ENCODE assay signal across 18 cellular contexts in the genomic region with DNA sequence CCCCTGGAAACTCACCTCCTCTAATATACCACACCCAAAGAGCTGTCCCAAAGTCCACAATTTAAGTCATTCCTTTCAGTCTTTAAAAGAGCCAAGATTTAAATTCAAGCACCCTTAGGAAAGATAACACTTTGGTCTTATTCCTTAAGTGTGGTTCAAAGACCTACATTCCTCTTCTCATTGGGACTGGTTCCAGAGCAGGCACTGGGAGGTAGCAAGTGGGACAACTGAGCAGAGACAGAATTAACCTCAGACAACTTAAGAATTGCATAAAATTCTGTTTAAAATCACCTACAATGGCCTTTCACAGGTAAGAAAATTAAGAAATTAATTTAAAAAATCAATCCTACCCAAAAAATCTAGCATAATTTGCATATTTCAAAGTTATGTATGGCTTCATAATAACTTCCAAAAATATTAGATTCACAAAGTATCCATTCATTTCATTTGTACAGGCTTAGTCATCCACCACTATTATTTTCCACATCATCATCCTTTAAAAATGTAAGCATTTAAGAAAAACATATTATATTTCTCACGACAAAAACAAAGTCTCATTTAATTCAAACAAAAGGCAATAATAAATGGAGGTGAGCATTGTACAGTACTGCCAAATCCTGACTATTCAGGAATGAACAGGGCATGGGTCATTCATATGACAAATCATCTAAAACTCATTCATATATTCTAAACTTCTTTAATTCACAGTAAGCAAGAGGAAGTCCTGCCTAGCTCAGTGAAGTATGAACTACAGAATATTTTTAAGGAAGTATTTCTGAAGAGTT. TPM values are rescaled to one million over a fixed set of nuclear protein-coding genes. Genes with fewer than 3 reads are reported as not detected.
DNase-seq lines count a peak whose midpoint lies in the region; ATAC-seq, FAIRE-seq and TF ChIP-seq lines count a peak whose summit lies in the region.
"Had no signal": no experiment of that assay in that cellular context is flagged by ENCODE, and none has a peak within 500 bp of the region (broad histone marks: within the 10 kb centered on the region; RNA-seq: fewer than 3 reads in every experiment).

No MANE protein-coding gene starts in this region.

- intact Hi-C loops in testis (cut with DNase I; ENCODE audit: low total_unique reads): no loop called here

- ATAC-seq in GM19463 (IDR thresholded peaks at IDR 0.05; ENCODE audit: unreplicated experiment) (no peak), HG02623 (IDR thresholded peaks at IDR 0.05; ENCODE audit: unreplicated experiment) (no peak)
- ATAC-seq: left lung; stimulated activated naive CD8-positive, alpha-beta T cell treated with anti-CD3 and anti-CD28 coated beads, Interleukin-15, amount 100 ng/mL, for 72 hours had no signal

- TF ChIP-seq POLR2A in testis (IDR thresholded peaks at IDR 0.05): no peak

- DNase-seq in AG09309 (ENCODE audit: low read depth) (peak; percentile 23), bronchial epithelial cell (ENCODE audit: low read depth) (peak; percentile 62), foreskin melanocyte (peak; percentile 58), testis (no peak), NCI-H2081 treated with DMSO at 0.1 percent for 48 hours (lab: John Stamatoyannopoulos, UW) (no peak)
- DNase-seq: activated CD4-positive, alpha-beta T cell treated with anti-CD3 and anti-CD28 coated beads, Interleukin-2, amount 50 U/mL, for 1 hour; activated T-cell treated with anti-CD3 and anti-CD28 coated beads, Interleukin-2, amount 50 U/mL, for 1 hour; GF-D8; left lung; NCI-H1694 treated with DMSO at 0.1 percent for 48 hours; OCI-M1; stimulated activated naive CD8-positive, alpha-beta T cell treated with anti-CD3 and anti-CD28 coated beads, Interleukin-15, amount 100 ng/mL, for 72 hours had no signal

- no peak for FAIRE-seq in bronchial epithelial cell (lab: Jason Lieb, UNC)
- FAIRE-seq: TTC549 had no signal

- no peaks in the 10 kb centered on the region for H3K9me3 ChIP-seq in testis
- H3K9me3 ChIP-seq: left lung, prostate gland had no signal

- TF ChIP-seq CTCF in AG09309 (IDR thresholded peaks at IDR 0.05; ENCODE audit: control insufficient read depth, insufficient read depth, low read depth, low read length, missing control alignments) (no peak), bronchial epithelial cell (IDR thresholded peaks at IDR 0.05; ENCODE audit: insufficient read depth, low read length, severe bottlenecking) (no peak), testis (IDR thresholded peaks at IDR 0.05) (no peak)

- H3K4me1 ChIP-seq in testis: no peaks in the 10 kb centered on the region
- H3K4me1 ChIP-seq: left lung, prostate gland had no signal

- H3K4me3 ChIP-seq in AG09309 (ENCODE audit: control insufficient read depth, low read depth, low read length): no peak overlapping the region
- H3K4me3 ChIP-seq in bronchial epithelial cell (ENCODE audit: low read depth, low read length): no peak overlapping the region
- no peak overlapping the region for H3K4me3 ChIP-seq in testis
- H3K4me3 ChIP-seq: left lung, prostate gland had no signal

- H3K36me3 ChIP-seq in bronchial epithelial cell (ENCODE audit: control insufficient read depth, insufficient read depth, low read length): no peaks in the 10 kb centered on the region
- H3K36me3 ChIP-seq in testis (ENCODE audit: low read depth, missing control alignments): no peaks in the 10 kb centered on the region
- H3K36me3 ChIP-seq: left lung, prostate gland had no signal

- no peaks in the 10 kb centered on the region for H3K27me3 ChIP-seq in bronchial epithelial cell (ENCODE audit: control insufficient read depth, insufficient read depth, low read length)
- no peaks in the 10 kb centered on the region for H3K27me3 ChIP-seq in testis
- H3K27me3 ChIP-seq: left lung had no signal

- TF ChIP-seq EP300 in Ishikawa (IDR thresholded peaks at IDR 0.05; ENCODE audit: borderline replicate concordance): peak; percentile 23; the same call in 1 of the 2 replicates

- TF ChIP-seq RAD21 in Ishikawa (IDR thresholded peaks at IDR 0.05; ENCODE audit: low read depth): no peak

- WGBS in testis, 2 donors: 90 to 94% methylated on average over 1 of the region's 1 CpG

- H3K27ac ChIP-seq in testis: no peak overlapping the region
- H3K27ac ChIP-seq: KMS-11, prostate gland had no signal

TF ChIP-seq in Ishikawa, 13 proteins besides CTCF, POLR2A, EP300 and RAD21:
- TF ChIP-seq TCF12 (IDR thresholded peaks at IDR 0.05; ENCODE audit: low read depth) (no peak), NFIC (IDR thresholded peaks at IDR 0.05) (0 out of 2 replicates have a peak, but pooled peaks have one; percentile 22), FOXM1 (IDR thresholded peaks at IDR 0.05; ENCODE audit: borderline replicate concordance, low read depth) (peak; percentile 25; the same call in 1 of the 2 replicates)
- TF ChIP-seq, protein P1, sequence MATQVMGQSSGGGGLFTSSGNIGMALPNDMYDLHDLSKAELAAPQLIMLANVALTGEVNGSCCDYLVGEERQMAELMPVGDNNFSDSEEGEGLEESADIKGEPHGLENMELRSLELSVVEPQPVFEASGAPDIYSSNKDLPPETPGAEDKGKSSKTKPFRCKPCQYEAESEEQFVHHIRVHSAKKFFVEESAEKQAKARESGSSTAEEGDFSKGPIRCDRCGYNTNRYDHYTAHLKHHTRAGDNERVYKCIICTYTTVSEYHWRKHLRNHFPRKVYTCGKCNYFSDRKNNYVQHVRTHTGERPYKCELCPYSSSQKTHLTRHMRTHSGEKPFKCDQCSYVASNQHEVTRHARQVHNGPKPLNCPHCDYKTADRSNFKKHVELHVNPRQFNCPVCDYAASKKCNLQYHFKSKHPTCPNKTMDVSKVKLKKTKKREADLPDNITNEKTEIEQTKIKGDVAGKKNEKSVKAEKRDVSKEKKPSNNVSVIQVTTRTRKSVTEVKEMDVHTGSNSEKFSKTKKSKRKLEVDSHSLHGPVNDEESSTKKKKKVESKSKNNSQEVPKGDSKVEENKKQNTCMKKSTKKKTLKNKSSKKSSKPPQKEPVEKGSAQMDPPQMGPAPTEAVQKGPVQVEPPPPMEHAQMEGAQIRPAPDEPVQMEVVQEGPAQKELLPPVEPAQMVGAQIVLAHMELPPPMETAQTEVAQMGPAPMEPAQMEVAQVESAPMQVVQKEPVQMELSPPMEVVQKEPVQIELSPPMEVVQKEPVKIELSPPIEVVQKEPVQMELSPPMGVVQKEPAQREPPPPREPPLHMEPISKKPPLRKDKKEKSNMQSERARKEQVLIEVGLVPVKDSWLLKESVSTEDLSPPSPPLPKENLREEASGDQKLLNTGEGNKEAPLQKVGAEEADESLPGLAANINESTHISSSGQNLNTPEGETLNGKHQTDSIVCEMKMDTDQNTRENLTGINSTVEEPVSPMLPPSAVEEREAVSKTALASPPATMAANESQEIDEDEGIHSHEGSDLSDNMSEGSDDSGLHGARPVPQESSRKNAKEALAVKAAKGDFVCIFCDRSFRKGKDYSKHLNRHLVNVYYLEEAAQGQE (IDR thresholded peaks at IDR 0.05; ENCODE audit: low read depth): no peak

RNA-seq across cellular contexts. Expression of a gene that starts 13.6 kb away (rescaled TPM):
- total RNA-seq in bronchial epithelial cell (24.2 and 33.7 TPM in 2 replicates), testis (10 to 100 TPM; 33.9 to 65.4 TPM)
- polyA plus RNA-seq in testis (ENCODE audit: insufficient read depth, low read depth, low replicate concordance): 41.5 TPM

Comparison
In these comparisons a context has a peak if more than half of its experiments do, and no peak if none do; other contexts are left out.
1. DNase-seq: peak in AG09309 (single experiment), bronchial epithelial cell (single experiment) and foreskin melanocyte (single experiment); none in testis (single experiment) and NCI-H2081 treated with DMSO at 0.1 percent for 48 hours (single experiment).